Comparison of ENCODE assay signal across 1 cellular context in the genomic region with DNA sequence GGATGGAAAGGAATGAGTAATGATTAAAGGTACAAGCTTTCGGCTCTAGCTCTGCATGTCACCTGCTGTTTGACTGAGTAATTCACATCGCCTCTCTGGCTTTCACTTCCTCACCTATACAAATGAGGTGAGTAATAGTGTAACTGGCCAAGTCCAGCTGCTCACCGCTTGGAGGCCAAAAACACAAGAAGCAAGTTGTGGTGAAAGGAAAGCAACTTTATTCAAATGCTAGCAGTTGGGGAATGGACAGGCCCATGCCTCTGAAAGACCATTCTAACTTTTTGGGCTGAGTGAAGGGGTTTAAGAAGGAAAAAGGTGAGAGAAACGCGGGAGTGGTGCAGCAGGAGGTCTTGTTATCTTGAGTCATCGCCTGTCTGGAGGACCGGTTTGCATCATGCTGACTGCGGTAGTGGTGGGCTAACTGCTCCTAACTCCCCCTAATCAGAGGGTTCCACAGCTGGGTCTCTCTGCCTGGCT.
A peak's percentile ranks its signal among the peaks of the same experiment; 100 is the strongest.
TF ChIP-seq lines count a peak whose summit lies in the region.

No MANE protein-coding gene starts in this region.

TF ChIP-seq in GM12878, 131 proteins besides CTCF, POLR2A, EP300 and RAD21 (continued from another document and continues in another):
- TF ChIP-seq, protein P1, sequence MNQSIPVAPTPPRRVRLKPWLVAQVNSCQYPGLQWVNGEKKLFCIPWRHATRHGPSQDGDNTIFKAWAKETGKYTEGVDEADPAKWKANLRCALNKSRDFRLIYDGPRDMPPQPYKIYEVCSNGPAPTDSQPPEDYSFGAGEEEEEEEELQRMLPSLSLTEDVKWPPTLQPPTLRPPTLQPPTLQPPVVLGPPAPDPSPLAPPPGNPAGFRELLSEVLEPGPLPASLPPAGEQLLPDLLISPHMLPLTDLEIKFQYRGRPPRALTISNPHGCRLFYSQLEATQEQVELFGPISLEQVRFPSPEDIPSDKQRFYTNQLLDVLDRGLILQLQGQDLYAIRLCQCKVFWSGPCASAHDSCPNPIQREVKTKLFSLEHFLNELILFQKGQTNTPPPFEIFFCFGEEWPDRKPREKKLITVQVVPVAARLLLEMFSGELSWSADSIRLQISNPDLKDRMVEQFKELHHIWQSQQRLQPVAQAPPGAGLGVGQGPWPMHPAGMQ (IDR thresholded peaks at IDR 0.05; ENCODE audit: borderline replicate concordance), result no peak
- peak; percentile 85 to 86 for TF ChIP-seq BHLHE40 (IDR thresholded peaks at IDR 0.05; ENCODE audit: borderline replicate concordance in 1 of 2, low read depth in 2 of 2, low read length in 1 of 2)
- TF ChIP-seq TARDBP (IDR thresholded peaks at IDR 0.05; ENCODE audit: borderline replicate concordance), result peak; percentile 89; the same call in 1 of the 2 replicates
- 0 out of 2 replicates have a peak, but pooled peaks have one; percentile 61 for TF ChIP-seq WRNIP1 (IDR thresholded peaks at IDR 0.05; ENCODE audit: borderline replicate concordance, low read depth, low read length)
- peak; percentile 64 for TF ChIP-seq MEF2B (IDR thresholded peaks at IDR 0.05; ENCODE audit: partially characterized antibody, poor library complexity, severe bottlenecking)
- TF ChIP-seq, protein P2, sequence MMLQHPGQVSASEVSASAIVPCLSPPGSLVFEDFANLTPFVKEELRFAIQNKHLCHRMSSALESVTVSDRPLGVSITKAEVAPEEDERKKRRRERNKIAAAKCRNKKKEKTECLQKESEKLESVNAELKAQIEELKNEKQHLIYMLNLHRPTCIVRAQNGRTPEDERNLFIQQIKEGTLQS (IDR thresholded peaks at IDR 0.05; ENCODE audit: borderline replicate concordance, extremely low read depth, low read depth, low read length), result no peak
- TF ChIP-seq KDM1A (IDR thresholded peaks at IDR 0.05; ENCODE audit: borderline replicate concordance), result no peak
- TF ChIP-seq JUNB (IDR thresholded peaks at IDR 0.05), result peak; percentile 98
- peak; percentile 90 for TF ChIP-seq ATF7 (IDR thresholded peaks at IDR 0.05; ENCODE audit: low read depth)
- TF ChIP-seq, protein P3, sequence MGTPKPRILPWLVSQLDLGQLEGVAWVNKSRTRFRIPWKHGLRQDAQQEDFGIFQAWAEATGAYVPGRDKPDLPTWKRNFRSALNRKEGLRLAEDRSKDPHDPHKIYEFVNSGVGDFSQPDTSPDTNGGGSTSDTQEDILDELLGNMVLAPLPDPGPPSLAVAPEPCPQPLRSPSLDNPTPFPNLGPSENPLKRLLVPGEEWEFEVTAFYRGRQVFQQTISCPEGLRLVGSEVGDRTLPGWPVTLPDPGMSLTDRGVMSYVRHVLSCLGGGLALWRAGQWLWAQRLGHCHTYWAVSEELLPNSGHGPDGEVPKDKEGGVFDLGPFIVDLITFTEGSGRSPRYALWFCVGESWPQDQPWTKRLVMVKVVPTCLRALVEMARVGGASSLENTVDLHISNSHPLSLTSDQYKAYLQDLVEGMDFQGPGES (IDR thresholded peaks at IDR 0.05), result no peak
- TF ChIP-seq SRF (IDR thresholded peaks at IDR 0.05; ENCODE audit: low read depth in 2 of 2, low read length in 2 of 2), result 0 out of 4 replicates have a peak, but pooled peaks of 1 of the 2 experiments have one; percentile 63
- TF ChIP-seq SP1 (IDR thresholded peaks at IDR 0.05; ENCODE audit: low read depth, low read length), result peak; percentile 80
- peak; percentile 88 for TF ChIP-seq BMI1 (IDR thresholded peaks at IDR 0.05; ENCODE audit: borderline replicate concordance)
- TF ChIP-seq, protein P4, sequence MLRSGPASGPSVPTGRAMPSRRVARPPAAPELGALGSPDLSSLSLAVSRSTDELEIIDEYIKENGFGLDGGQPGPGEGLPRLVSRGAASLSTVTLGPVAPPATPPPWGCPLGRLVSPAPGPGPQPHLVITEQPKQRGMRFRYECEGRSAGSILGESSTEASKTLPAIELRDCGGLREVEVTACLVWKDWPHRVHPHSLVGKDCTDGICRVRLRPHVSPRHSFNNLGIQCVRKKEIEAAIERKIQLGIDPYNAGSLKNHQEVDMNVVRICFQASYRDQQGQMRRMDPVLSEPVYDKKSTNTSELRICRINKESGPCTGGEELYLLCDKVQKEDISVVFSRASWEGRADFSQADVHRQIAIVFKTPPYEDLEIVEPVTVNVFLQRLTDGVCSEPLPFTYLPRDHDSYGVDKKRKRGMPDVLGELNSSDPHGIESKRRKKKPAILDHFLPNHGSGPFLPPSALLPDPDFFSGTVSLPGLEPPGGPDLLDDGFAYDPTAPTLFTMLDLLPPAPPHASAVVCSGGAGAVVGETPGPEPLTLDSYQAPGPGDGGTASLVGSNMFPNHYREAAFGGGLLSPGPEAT (IDR thresholded peaks at IDR 0.05; ENCODE audit: low read depth), result peak; percentile 92
- TF ChIP-seq, protein P5, sequence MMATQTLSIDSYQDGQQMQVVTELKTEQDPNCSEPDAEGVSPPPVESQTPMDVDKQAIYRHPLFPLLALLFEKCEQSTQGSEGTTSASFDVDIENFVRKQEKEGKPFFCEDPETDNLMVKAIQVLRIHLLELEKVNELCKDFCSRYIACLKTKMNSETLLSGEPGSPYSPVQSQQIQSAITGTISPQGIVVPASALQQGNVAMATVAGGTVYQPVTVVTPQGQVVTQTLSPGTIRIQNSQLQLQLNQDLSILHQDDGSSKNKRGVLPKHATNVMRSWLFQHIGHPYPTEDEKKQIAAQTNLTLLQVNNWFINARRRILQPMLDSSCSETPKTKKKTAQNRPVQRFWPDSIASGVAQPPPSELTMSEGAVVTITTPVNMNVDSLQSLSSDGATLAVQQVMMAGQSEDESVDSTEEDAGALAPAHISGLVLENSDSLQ (IDR thresholded peaks at IDR 0.05), result peak; percentile 74; the same call in 1 of the 2 replicates
- no peak for TF ChIP-seq KAT2A (conservative IDR thresholded peaks at IDR 0.05; ENCODE audit: control insufficient read depth, low read depth, low read length)
- TF ChIP-seq POLR2AphosphoS2 (IDR thresholded peaks at IDR 0.05; ENCODE audit: low read depth, low read length), result no peak
- TF ChIP-seq CHD1 (IDR thresholded peaks at IDR 0.05; ENCODE audit: low read depth, low read length), result no peak
- TF ChIP-seq, protein P6, sequence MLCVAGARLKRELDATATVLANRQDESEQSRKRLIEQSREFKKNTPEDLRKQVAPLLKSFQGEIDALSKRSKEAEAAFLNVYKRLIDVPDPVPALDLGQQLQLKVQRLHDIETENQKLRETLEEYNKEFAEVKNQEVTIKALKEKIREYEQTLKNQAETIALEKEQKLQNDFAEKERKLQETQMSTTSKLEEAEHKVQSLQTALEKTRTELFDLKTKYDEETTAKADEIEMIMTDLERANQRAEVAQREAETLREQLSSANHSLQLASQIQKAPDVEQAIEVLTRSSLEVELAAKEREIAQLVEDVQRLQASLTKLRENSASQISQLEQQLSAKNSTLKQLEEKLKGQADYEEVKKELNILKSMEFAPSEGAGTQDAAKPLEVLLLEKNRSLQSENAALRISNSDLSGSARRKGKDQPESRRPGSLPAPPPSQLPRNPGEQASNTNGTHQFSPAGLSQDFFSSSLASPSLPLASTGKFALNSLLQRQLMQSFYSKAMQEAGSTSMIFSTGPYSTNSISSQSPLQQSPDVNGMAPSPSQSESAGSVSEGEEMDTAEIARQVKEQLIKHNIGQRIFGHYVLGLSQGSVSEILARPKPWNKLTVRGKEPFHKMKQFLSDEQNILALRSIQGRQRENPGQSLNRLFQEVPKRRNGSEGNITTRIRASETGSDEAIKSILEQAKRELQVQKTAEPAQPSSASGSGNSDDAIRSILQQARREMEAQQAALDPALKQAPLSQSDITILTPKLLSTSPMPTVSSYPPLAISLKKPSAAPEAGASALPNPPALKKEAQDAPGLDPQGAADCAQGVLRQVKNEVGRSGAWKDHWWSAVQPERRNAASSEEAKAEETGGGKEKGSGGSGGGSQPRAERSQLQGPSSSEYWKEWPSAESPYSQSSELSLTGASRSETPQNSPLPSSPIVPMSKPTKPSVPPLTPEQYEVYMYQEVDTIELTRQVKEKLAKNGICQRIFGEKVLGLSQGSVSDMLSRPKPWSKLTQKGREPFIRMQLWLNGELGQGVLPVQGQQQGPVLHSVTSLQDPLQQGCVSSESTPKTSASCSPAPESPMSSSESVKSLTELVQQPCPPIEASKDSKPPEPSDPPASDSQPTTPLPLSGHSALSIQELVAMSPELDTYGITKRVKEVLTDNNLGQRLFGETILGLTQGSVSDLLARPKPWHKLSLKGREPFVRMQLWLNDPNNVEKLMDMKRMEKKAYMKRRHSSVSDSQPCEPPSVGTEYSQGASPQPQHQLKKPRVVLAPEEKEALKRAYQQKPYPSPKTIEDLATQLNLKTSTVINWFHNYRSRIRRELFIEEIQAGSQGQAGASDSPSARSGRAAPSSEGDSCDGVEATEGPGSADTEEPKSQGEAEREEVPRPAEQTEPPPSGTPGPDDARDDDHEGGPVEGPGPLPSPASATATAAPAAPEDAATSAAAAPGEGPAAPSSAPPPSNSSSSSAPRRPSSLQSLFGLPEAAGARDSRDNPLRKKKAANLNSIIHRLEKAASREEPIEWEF (IDR thresholded peaks at IDR 0.05; ENCODE audit: insufficient replicate concordance, low read depth, low read length), result no peak
- TF ChIP-seq MEF2A (IDR thresholded peaks at IDR 0.05; ENCODE audit: insufficient read depth, low read depth, low read length), result peak; percentile 88
- TF ChIP-seq ZNF384 (IDR thresholded peaks at IDR 0.05; ENCODE audit: borderline replicate concordance, low read depth, low read length), result no peak
- no peak for TF ChIP-seq HDAC6 (IDR thresholded peaks at IDR 0.05; ENCODE audit: unreplicated experiment)
- peak; percentile 75; the same call in 1 of the 2 replicates for TF ChIP-seq CBX5 (IDR thresholded peaks at IDR 0.05; ENCODE audit: low read depth)
- TF ChIP-seq SMARCA5 (IDR thresholded peaks at IDR 0.05), result no peak; the same call in 1 of the 2 replicates
- TF ChIP-seq ASH2L (IDR thresholded peaks at IDR 0.05; ENCODE audit: borderline replicate concordance, low read depth), result no peak
- TF ChIP-seq, protein P7, sequence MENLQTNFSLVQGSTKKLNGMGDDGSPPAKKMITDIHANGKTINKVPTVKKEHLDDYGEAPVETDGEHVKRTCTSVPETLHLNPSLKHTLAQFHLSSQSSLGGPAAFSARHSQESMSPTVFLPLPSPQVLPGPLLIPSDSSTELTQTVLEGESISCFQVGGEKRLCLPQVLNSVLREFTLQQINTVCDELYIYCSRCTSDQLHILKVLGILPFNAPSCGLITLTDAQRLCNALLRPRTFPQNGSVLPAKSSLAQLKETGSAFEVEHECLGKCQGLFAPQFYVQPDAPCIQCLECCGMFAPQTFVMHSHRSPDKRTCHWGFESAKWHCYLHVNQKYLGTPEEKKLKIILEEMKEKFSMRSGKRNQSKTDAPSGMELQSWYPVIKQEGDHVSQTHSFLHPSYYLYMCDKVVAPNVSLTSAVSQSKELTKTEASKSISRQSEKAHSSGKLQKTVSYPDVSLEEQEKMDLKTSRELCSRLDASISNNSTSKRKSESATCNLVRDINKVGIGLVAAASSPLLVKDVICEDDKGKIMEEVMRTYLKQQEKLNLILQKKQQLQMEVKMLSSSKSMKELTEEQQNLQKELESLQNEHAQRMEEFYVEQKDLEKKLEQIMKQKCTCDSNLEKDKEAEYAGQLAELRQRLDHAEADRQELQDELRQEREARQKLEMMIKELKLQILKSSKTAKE (IDR thresholded peaks at IDR 0.05; ENCODE audit: low read depth, poor library complexity, severe bottlenecking), result peak; percentile 82
- TF ChIP-seq JUND (IDR thresholded peaks at IDR 0.05; ENCODE audit: low read depth, low read length), result peak; percentile 96
- TF ChIP-seq RBBP5 (conservative IDR thresholded peaks at IDR 0.05), result no peak
- TF ChIP-seq PAX8 (IDR thresholded peaks at IDR 0.05), result no peak
- no peak; the same call in 1 of the 2 replicates for TF ChIP-seq ZNF24 (IDR thresholded peaks at IDR 0.05)
- TF ChIP-seq, protein P8, sequence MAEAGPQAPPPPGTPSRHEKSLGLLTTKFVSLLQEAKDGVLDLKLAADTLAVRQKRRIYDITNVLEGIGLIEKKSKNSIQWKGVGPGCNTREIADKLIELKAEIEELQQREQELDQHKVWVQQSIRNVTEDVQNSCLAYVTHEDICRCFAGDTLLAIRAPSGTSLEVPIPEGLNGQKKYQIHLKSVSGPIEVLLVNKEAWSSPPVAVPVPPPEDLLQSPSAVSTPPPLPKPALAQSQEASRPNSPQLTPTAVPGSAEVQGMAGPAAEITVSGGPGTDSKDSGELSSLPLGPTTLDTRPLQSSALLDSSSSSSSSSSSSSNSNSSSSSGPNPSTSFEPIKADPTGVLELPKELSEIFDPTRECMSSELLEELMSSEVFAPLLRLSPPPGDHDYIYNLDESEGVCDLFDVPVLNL (IDR thresholded peaks at IDR 0.05; ENCODE audit: low read depth, low read length), result no peak
- no peak for TF ChIP-seq ZNF207 (IDR thresholded peaks at IDR 0.05; ENCODE audit: borderline replicate concordance)
- TF ChIP-seq, protein P9, sequence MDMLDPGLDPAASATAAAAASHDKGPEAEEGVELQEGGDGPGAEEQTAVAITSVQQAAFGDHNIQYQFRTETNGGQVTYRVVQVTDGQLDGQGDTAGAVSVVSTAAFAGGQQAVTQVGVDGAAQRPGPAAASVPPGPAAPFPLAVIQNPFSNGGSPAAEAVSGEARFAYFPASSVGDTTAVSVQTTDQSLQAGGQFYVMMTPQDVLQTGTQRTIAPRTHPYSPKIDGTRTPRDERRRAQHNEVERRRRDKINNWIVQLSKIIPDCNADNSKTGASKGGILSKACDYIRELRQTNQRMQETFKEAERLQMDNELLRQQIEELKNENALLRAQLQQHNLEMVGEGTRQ (IDR thresholded peaks at IDR 0.05; ENCODE audit: borderline replicate concordance, low read depth, low read length), result no peak; the same call in 1 of the 2 replicates
- TF ChIP-seq IKZF2 (IDR thresholded peaks at IDR 0.05), result peak; percentile 97
- peak; percentile 57; the same call in 1 of the 2 replicates for TF ChIP-seq TAF1 (IDR thresholded peaks at IDR 0.05; ENCODE audit: borderline replicate concordance, low read depth, low read length)
- no peak for TF ChIP-seq NFXL1 (IDR thresholded peaks at IDR 0.05; ENCODE audit: borderline replicate concordance)
- peak; percentile 100 for TF ChIP-seq DPF2 (IDR thresholded peaks at IDR 0.05)
- TF ChIP-seq, protein P10, sequence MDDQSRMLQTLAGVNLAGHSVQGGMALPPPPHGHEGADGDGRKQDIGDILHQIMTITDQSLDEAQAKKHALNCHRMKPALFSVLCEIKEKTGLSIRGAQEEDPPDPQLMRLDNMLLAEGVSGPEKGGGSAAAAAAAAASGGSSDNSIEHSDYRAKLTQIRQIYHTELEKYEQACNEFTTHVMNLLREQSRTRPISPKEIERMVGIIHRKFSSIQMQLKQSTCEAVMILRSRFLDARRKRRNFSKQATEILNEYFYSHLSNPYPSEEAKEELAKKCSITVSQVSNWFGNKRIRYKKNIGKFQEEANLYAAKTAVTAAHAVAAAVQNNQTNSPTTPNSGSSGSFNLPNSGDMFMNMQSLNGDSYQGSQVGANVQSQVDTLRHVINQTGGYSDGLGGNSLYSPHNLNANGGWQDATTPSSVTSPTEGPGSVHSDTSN (IDR thresholded peaks at IDR 0.05; ENCODE audit: insufficient replicate concordance, low read depth, low read length), result peak; percentile 57
- TF ChIP-seq CBFB (IDR thresholded peaks at IDR 0.05; ENCODE audit: low read depth), result peak; percentile 92
- peak; percentile 60 for TF ChIP-seq RAD51 (IDR thresholded peaks at IDR 0.05)
- TF ChIP-seq YY1 (IDR thresholded peaks at IDR 0.05; ENCODE audit: low read depth, low read length), result peak; percentile 56
- peak; percentile 99 for TF ChIP-seq BCL11A (IDR thresholded peaks at IDR 0.05; ENCODE audit: low read depth, low read length)
